9 cellular contexts compared by ENCODE assay signal in the genomic region with DNA sequence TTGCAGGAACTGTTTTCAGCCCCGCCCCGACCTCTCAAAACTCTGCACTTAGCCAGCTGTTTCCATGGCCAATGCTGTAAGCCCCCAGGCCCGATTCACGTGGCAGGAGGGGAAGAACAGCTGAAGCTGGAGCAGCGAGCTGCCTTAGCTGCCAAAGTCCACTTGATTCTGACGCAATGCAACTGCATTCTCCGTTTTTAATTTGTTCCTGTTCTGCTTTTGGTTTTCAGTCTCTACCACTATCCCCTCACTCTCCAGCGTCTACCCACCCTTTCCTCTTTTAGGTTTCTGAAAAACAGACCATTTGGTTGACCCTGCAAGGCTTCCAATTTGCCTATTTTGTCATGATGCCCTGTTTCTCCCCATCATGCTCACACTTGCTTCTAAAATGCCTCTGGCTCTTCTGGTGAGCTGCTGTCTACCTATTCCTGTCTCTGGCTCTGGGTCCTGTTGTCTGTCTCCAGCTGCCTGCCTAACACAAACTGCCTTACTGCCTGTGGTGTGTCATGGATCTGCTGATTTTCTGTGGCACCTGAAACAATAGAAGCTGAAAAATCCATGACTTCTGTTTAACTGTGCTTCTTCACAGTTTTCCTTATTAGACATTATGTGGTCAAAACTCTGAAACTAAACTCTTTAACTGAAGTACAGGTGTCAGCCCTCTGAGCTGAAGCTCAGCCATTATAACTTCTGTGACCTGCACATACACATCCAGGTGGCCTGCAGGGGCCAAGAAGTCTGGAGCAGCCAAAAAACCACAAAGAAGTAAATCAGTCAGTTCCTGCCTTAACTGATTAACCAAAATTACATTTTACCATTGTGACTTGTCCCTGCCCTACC.
DNase-seq lines count a peak whose midpoint lies in the region; ATAC-seq lines count a peak whose summit lies in the region.
"Had no signal": no experiment of that assay in that cellular context is flagged by ENCODE, and none has a peak within 500 bp of the region (broad histone marks: within the 10 kb centered on the region; RNA-seq: fewer than 3 reads in every experiment).

No MANE protein-coding gene starts in this region.

- no peaks in the 10 kb centered on the region for H3K36me3 ChIP-seq in SJCRH30

- no peaks in the 10 kb centered on the region for H3K27me3 ChIP-seq in SJCRH30

- H3K4me1 Mint-ChIP-seq in activated naive CD4-positive, alpha-beta T cell treated with anti-CD3 and anti-CD28 coated beads for 36 hours (ENCODE audit: low read depth) = no peaks in the 10 kb centered on the region
- no peaks in the 10 kb centered on the region for H3K4me1 Mint-ChIP-seq in stimulated activated naive CD8-positive, alpha-beta T cell treated with anti-CD3 and anti-CD28 coated beads, Interleukin-15, amount 100 ng/mL, for 72 hours

- CTCF ChIA-PET in activated naive CD4-positive, alpha-beta T cell treated with anti-CD3 and anti-CD28 coated beads for 36 hours (lab: Charles Lee) = no interaction called here

- no peak overlapping the region for H3K27ac Mint-ChIP-seq in activated naive CD4-positive, alpha-beta T cell treated with anti-CD3 and anti-CD28 coated beads for 36 hours
- no peak overlapping the region for H3K27ac Mint-ChIP-seq in stimulated activated naive CD8-positive, alpha-beta T cell treated with anti-CD3 and anti-CD28 coated beads, Interleukin-15, amount 100 ng/mL, for 72 hours

- peak overlapping the region; percentile 28 for H3K4me3 ChIP-seq in SJCRH30

- no peaks in the 10 kb centered on the region for H3K27me3 Mint-ChIP-seq in activated naive CD4-positive, alpha-beta T cell treated with anti-CD3 and anti-CD28 coated beads for 36 hours (ENCODE audit: low read depth)
- no peaks in the 10 kb centered on the region for H3K27me3 Mint-ChIP-seq in stimulated activated naive CD8-positive, alpha-beta T cell treated with anti-CD3 and anti-CD28 coated beads, Interleukin-15, amount 100 ng/mL, for 72 hours

- H3K27ac ChIP-seq in SJCRH30 = peak overlapping the region; percentile 87

- peaks cover 23% of the 10 kb centered on the region for H3K4me1 ChIP-seq in SJCRH30

- H3K4me3 Mint-ChIP-seq in activated naive CD4-positive, alpha-beta T cell treated with anti-CD3 and anti-CD28 coated beads for 36 hours = no peak overlapping the region
- no peak overlapping the region for H3K4me3 Mint-ChIP-seq in stimulated activated naive CD8-positive, alpha-beta T cell treated with anti-CD3 and anti-CD28 coated beads, Interleukin-15, amount 100 ng/mL, for 72 hours

- H3K9me3 Mint-ChIP-seq in activated naive CD4-positive, alpha-beta T cell treated with anti-CD3 and anti-CD28 coated beads for 36 hours = peaks cover 7% of the 10 kb centered on the region
- peaks cover 10 to 34% of the 10 kb centered on the region in 2 donors for H3K9me3 Mint-ChIP-seq in stimulated activated naive CD8-positive, alpha-beta T cell treated with anti-CD3 and anti-CD28 coated beads, Interleukin-15, amount 100 ng/mL, for 72 hours

- H3K9me3 ChIP-seq in SJCRH30 (replicated peaks) = no peaks in the 10 kb centered on the region

- peak; percentile 74 for ATAC-seq in HG02943 (IDR thresholded peaks at IDR 0.05; ENCODE audit: low read depth, unreplicated experiment)
- no peak for ATAC-seq in stimulated activated naive CD8-positive, alpha-beta T cell treated with anti-CD3 and anti-CD28 coated beads, Interleukin-15, amount 100 ng/mL, for 72 hours
- ATAC-seq: Panc1 had no signal

- intact Hi-C loops in posterior cingulate gyrus (cut with DNase I) = no loop called here
- intact Hi-C loops in activated naive CD4-positive, alpha-beta T cell treated with anti-CD3 and anti-CD28 coated beads for 36 hours (cut with micrococcal nuclease) = no loop called here

- DNase-seq in GM19238 (ENCODE audit: insufficient read length, low spot score) = peak; percentile 4
- peak; percentile 93 to 96 for DNase-seq in SJCRH30
- DNase-seq in posterior cingulate gyrus = peak in 8 of 10 donors; percentile 9 to 80 (median 22)
- DNase-seq in HCEC 1CT = no peak
- no peak for DNase-seq in activated naive CD4-positive, alpha-beta T cell treated with anti-CD3 and anti-CD28 coated beads for 36 hours
- DNase-seq in activated CD8-positive, alpha-beta memory T cell treated with anti-CD3 and anti-CD28 coated beads, Interleukin-2, amount 50 U/mL, for 4 hours = no peak
- no peak for DNase-seq in stimulated activated naive CD8-positive, alpha-beta T cell treated with anti-CD3 and anti-CD28 coated beads, Interleukin-15, amount 100 ng/mL, for 72 hours

- H3K36me3 Mint-ChIP-seq in activated naive CD4-positive, alpha-beta T cell treated with anti-CD3 and anti-CD28 coated beads for 36 hours (ENCODE audit: low read depth) = no peaks in the 10 kb centered on the region

Comparison
In these comparisons a context has a peak if more than half of its experiments do, and no peak if none do; other contexts are left out.
1. DNase-seq: peak in GM19238 (single experiment), SJCRH30 (2 of 2) and posterior cingulate gyrus (8 of 10); none in HCEC 1CT (single experiment), activated naive CD4-positive, alpha-beta T cell treated with anti-CD3 and anti-CD28 coated beads for 36 hours (single experiment), activated CD8-positive, alpha-beta memory T cell treated with anti-CD3 and anti-CD28 coated beads, Interleukin-2, amount 50 U/mL, for 4 hours (single experiment) and stimulated activated naive CD8-positive, alpha-beta T cell treated with anti-CD3 and anti-CD28 coated beads, Interleukin-15, amount 100 ng/mL, for 72 hours (0 of 2).